ENCODE assay signal across 26 cellular contexts in the genomic region with DNA sequence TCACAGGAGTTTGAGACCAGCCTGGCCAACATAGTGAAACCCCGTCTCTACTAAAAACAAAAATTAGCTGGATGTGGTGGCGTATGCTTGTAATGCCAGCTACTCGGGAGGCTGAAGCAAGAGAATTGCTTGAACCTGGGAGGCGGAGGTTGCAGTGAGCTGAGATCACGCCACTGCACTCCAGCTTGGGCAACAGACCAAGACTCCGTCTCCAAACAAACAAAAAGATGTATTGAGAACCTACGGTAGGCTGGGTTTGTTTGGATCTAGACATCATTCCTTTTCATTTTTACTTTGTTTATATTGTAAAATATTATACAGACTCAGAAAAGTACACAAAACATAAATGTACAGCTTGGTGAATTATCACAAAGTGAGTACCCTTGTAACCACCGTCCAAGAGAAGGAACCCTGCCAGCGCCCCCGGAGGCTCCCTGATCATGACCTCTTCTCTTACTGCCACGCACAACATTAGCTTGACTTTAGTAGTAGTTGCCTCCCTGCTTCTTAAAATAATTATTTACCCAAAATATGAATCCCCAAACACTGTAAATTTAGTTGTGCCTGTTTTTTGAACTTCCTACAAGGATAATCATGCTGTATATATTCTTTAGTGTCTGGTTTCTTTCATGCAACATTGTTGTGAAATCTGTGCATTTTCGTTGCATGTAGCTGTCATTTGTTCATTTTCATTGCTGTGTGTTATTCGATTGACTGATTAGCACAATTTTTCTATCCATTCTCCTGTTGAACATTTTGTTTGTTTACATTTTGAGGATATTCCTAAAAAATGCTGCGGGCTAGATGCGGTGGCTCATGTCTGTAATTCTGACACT. TPM values are rescaled to one million over a fixed set of nuclear protein-coding genes. Genes with fewer than 3 reads are reported as not detected.
DNase-seq lines count a peak whose midpoint lies in the region; ATAC-seq, FAIRE-seq and TF ChIP-seq lines count a peak whose summit lies in the region.
"Had no signal": no experiment of that assay in that cellular context is flagged by ENCODE, and none has a peak within 500 bp of the region (broad histone marks: within the 10 kb centered on the region; RNA-seq: fewer than 3 reads in every experiment).

No MANE protein-coding gene starts in this region.

- peak overlapping the region; percentile 71; the same call in 1 of the 2 replicates for H3K4ac ChIP-seq in IMR-90 (ENCODE audit: low read depth, low read length)
- no peak overlapping the region for H3K4ac ChIP-seq in mesenchymal stem cell (ENCODE audit: low read depth in 1 of 2, low read length in 2 of 2)

- FAIRE-seq in RCC 7860 (lab: Jason Lieb, UNC): no peak
- FAIRE-seq: GM12878, GM19239, HTR-8/SVneo had no signal

- H3K4me2 ChIP-seq in IMR-90 (ENCODE audit: low read depth, low read length) (peak overlapping the region; percentile 39; the same call in 1 of the 2 replicates), mesenchymal stem cell (ENCODE audit: low read length, poor library complexity, severe bottlenecking) (no peak overlapping the region)
- H3K4me2 ChIP-seq: BLaER1 treated with 17β-estradiol and CSF1 and Interleukin-3, amounts not matched to agents 10 nM and 100 nM had no signal

- H2BK20ac ChIP-seq in IMR-90 (ENCODE audit: low read depth, low read length): 0 out of 2 replicates have a peak overlapping the region, but pooled peaks have one; percentile 15

- H3K27ac ChIP-seq in IMR-90 (ENCODE audit: insufficient read depth, low read length) (peak overlapping the region; percentile 72; the same call in 1 of the 2 replicates), caudate nucleus (ENCODE audit: low read depth, low read length) (peak overlapping the region; percentile 96), mesenchymal stem cell (ENCODE audit: low read length, poor library complexity, severe bottlenecking) (no peak overlapping the region), temporal lobe (ENCODE audit: low read depth, low read length) (peak overlapping the region; percentile 91), ovary (no peak overlapping the region)
- H3K27ac ChIP-seq: BLaER1 treated with 17β-estradiol and CSF1 and Interleukin-3, amounts not matched to agents 10 nM and 100 nM had no signal

- dilution Hi-C loops in IMR-90 (cut with HindIII; ENCODE audit: low sequenced_read_pairs, unreplicated experiment): no loop called here

- H3K56ac ChIP-seq in IMR-90 (ENCODE audit: extremely low read depth, insufficient read depth, low read length): no peak overlapping the region

- H3K4me1 ChIP-seq in IMR-90 (ENCODE audit: control insufficient read depth, insufficient read depth, low read length) (peaks cover 26% of the 10 kb centered on the region), mesenchymal stem cell (ENCODE audit: control insufficient read depth, insufficient read depth, low read depth, low read length) (peaks cover 6% of the 10 kb centered on the region), ovary (ENCODE audit: insufficient read depth) (peaks cover 4% of the 10 kb centered on the region)

- no peak overlapping the region for H3K4me3 ChIP-seq in IMR-90 (ENCODE audit: insufficient read depth, low read depth, low read length)
- no peak overlapping the region for H3K4me3 ChIP-seq in mesenchymal stem cell (ENCODE audit: insufficient read depth in 1 of 2, low read depth in 1 of 2, low read length in 2 of 2)
- no peak overlapping the region for H3K4me3 ChIP-seq in ovary
- H3K4me3 ChIP-seq: BLaER1 treated with 17β-estradiol and CSF1 and Interleukin-3, amounts not matched to agents 10 nM and 100 nM; GM12878; MG63 had no signal

- CTCF ChIA-PET in IMR-90 (lab: Yijun Ruan, JAX): interaction anchor here (0.6 kb wide), 1 partner anchor 28 kb away, joined by 3 read pairs; no protein-coding TSS in a partner anchor

- H3K4me3 Mint-ChIP-seq in natural killer cell: no peak overlapping the region
- H3K4me3 Mint-ChIP-seq: IgD-negative memory B cell had no signal

- peak; percentile 64 for ATAC-seq in IMR-90 (ENCODE audit: low read depth)
- ATAC-seq in natural killer cell: no peak
- ATAC-seq in HG02610 (IDR thresholded peaks at IDR 0.05; ENCODE audit: unreplicated experiment): no peak
- ATAC-seq: GM12878, HCT116 had no signal

- H3K36me3 ChIP-seq in IMR-90 (ENCODE audit: control insufficient read depth, insufficient read depth, low read length) (no peaks in the 10 kb centered on the region), mesenchymal stem cell (ENCODE audit: control insufficient read depth in 1 of 2, insufficient read depth in 2 of 2, low read depth in 1 of 2, low read length in 2 of 2) (peaks cover 0 to 3% of the 10 kb centered on the region in 2 experiments), ovary (no peaks in the 10 kb centered on the region)
- H3K36me3 ChIP-seq: BLaER1 treated with 17β-estradiol and CSF1 and Interleukin-3, amounts not matched to agents 10 nM and 100 nM; MG63 had no signal

- H3K9me3 Mint-ChIP-seq in natural killer cell: no peaks in the 10 kb centered on the region
- H3K9me3 Mint-ChIP-seq: CD8-positive, alpha-beta memory T cell; IgD-negative memory B cell had no signal

- peak; percentile 61 for DNase-seq in IMR-90
- DNase-seq in caudate nucleus (lab: John Stamatoyannopoulos, UW): no peak
- peak; percentile 58 for DNase-seq in mesenchymal stem cell
- no peak for DNase-seq in ovary
- no peak for DNase-seq in natural killer cell
- DNase-seq in RCC 7860 (ENCODE audit: low spot score): no peak
- DNase-seq: CD8-positive, alpha-beta memory T cell; DMS53; EL; GOT3; Kasumi-1; MG63; NCI-H1105; NCI-H2081; NCI-H510A; NCI-H82; RPMI8226; SIG-M5 had no signal

- peaks cover 59% of the 10 kb centered on the region for H4K20me1 ChIP-seq in IMR-90 (ENCODE audit: insufficient read depth, low read length)

- H2AK5ac ChIP-seq in IMR-90 (ENCODE audit: low read depth, low read length): no peak overlapping the region; the same call in 1 of the 2 replicates
- peak overlapping the region; percentile 54 for H2AK5ac ChIP-seq in mesenchymal stem cell (ENCODE audit: low read length, severe bottlenecking)

- H3K36me3 Mint-ChIP-seq in natural killer cell: no peaks in the 10 kb centered on the region
- H3K36me3 Mint-ChIP-seq: CD8-positive, alpha-beta memory T cell had no signal

- H2BK120ac ChIP-seq in IMR-90 (ENCODE audit: low read depth, low read length) (peak overlapping the region; percentile 32), mesenchymal stem cell (ENCODE audit: low read depth, low read length) (no peak overlapping the region)

- H2AFZ ChIP-seq in IMR-90 (replicated peaks; ENCODE audit: low read length, poor library complexity) (no peak overlapping the region), mesenchymal stem cell (ENCODE audit: low read depth, low read length) (no peak overlapping the region)

- H2BK15ac ChIP-seq in IMR-90 (ENCODE audit: low read depth, low read length): no peak overlapping the region
- H2BK15ac ChIP-seq in mesenchymal stem cell (ENCODE audit: low read depth, poor library complexity, severe bottlenecking): no peak overlapping the region

- no peak for TF ChIP-seq RAD21 in IMR-90 (IDR thresholded peaks at IDR 0.05; ENCODE audit: low read length)

- H3K4me1 Mint-ChIP-seq in natural killer cell: peaks cover 15 to 28% of the 10 kb centered on the region in 2 donors

- no peak overlapping the region for H3K9ac ChIP-seq in IMR-90 (ENCODE audit: low read depth, low read length)
- no peak overlapping the region for H3K9ac ChIP-seq in mesenchymal stem cell (ENCODE audit: low read length)
- H3K9ac ChIP-seq: BLaER1 treated with 17β-estradiol and CSF1 and Interleukin-3, amounts not matched to agents 10 nM and 100 nM had no signal

- peak overlapping the region; percentile 51; the same call in 1 of the 2 replicates for H3K23ac ChIP-seq in IMR-90 (ENCODE audit: low read depth, low read length)
- no peak overlapping the region for H3K23ac ChIP-seq in mesenchymal stem cell (ENCODE audit: low read length in 2 of 2)

- H3K9me1 ChIP-seq in IMR-90 (ENCODE audit: insufficient read depth, low read length): peaks cover 29% of the 10 kb centered on the region

- peak overlapping the region; percentile 32; the same call in 1 of the 2 replicates for H4K5ac ChIP-seq in IMR-90 (ENCODE audit: low read depth, low read length)

- H3K14ac ChIP-seq in IMR-90 (replicated peaks; ENCODE audit: low read depth, low read length): no peak overlapping the region
- no peak overlapping the region for H3K14ac ChIP-seq in mesenchymal stem cell (ENCODE audit: low read length in 2 of 2)

- no TSS peak for BruUV-seq in IMR-90 (replicated peaks; lab: Mats Ljungman, UMichigan)

- H3K18ac ChIP-seq in IMR-90 (ENCODE audit: low read depth, low read length) (peak overlapping the region; percentile 36), mesenchymal stem cell (ENCODE audit: low read depth in 1 of 2, low read length in 2 of 2) (no peak overlapping the region)

- no peak for TF ChIP-seq EP300 in ovary (IDR thresholded peaks at IDR 0.05)

- TF ChIP-seq POLR2A in IMR-90 (IDR thresholded peaks at IDR 0.05; ENCODE audit: low read depth, low read length): no peak
- TF ChIP-seq POLR2A in ovary (IDR thresholded peaks at IDR 0.05): no peak

- WGBS in IMR-90 (ENCODE audit: extremely low coverage in 2 of 2, insufficient read length in 1 of 2), 2 experiments: 100% methylated on average over 2 of the region's 15 CpGs; no CpG with 5 or more reads in 1 of the 2 experiments
- WGBS in mesenchymal stem cell: 91% methylated on average over 11 of the region's 15 CpGs
- WGBS in ovary, 3 donors: 67 to 80% (median 79%) methylated on average over 15 of the region's 15 CpGs

- H2BK5ac ChIP-seq in IMR-90 (ENCODE audit: low read depth, low read length, poor library complexity, severe bottlenecking): peak overlapping the region; percentile 35
- H2BK5ac ChIP-seq in mesenchymal stem cell (ENCODE audit: low read depth, low read length, poor library complexity, severe bottlenecking): no peak overlapping the region

- H4K91ac ChIP-seq in IMR-90 (ENCODE audit: insufficient read depth, low read depth, low read length): no peak overlapping the region; the same call in 1 of the 2 replicates
- H4K91ac ChIP-seq in mesenchymal stem cell (ENCODE audit: low read length): no peak overlapping the region

- no peak overlapping the region for H2AK9ac ChIP-seq in IMR-90 (replicated peaks; ENCODE audit: low read depth, low read length, poor library complexity)

- POLR2A ChIA-PET in IMR-90 (lab: Charles Lee; ENCODE audit: unreplicated experiment): no interaction called here

- in situ Hi-C loops in IMR-90 (cut with MboI; ENCODE audit: low sequenced_read_pairs): no loop called here

- no peak overlapping the region for H3K27ac Mint-ChIP-seq in natural killer cell
- H3K27ac Mint-ChIP-seq: IgD-negative memory B cell had no signal

- peaks cover 51 to 81% of the 10 kb centered on the region in 2 experiments for H3K79me1 ChIP-seq in IMR-90 (ENCODE audit: low read depth in 1 of 2, low read length in 2 of 2)
- H3K79me1 ChIP-seq in mesenchymal stem cell (replicated peaks; ENCODE audit: low read length, poor library complexity, severe bottlenecking): peaks cover 27% of the 10 kb centered on the region

- H3K9me3 ChIP-seq in IMR-90 (ENCODE audit: control insufficient read depth, insufficient read depth, low read length) (no peaks in the 10 kb centered on the region), mesenchymal stem cell (ENCODE audit: control insufficient read depth, low read length) (no peaks in the 10 kb centered on the region), ovary (no peaks in the 10 kb centered on the region)
- H3K9me3 ChIP-seq: BLaER1 treated with 17β-estradiol and CSF1 and Interleukin-3, amounts not matched to agents 10 nM and 100 nM; MG63 had no signal

- no peaks in the 10 kb centered on the region for H3K27me3 Mint-ChIP-seq in natural killer cell (ENCODE audit: low read depth in 2 of 2)
- H3K27me3 Mint-ChIP-seq: CD8-positive, alpha-beta memory T cell; IgD-negative memory B cell had no signal

- intact Hi-C loops in IMR-90 (cut with micrococcal nuclease) (no loop called here), ovary (cut with DNase I) (no loop called here), natural killer cell (cut with micrococcal nuclease) (no loop called here)

- no peak for TF ChIP-seq CTCF in IMR-90 (conservative IDR thresholded peaks at IDR 0.05; ENCODE audit: low read depth, low read length)
- no peak for TF ChIP-seq CTCF in ovary (IDR thresholded peaks at IDR 0.05)
- TF ChIP-seq CTCF in natural killer cell (IDR thresholded peaks at IDR 0.05): no peak

- H2BK12ac ChIP-seq in mesenchymal stem cell (ENCODE audit: low read length in 2 of 2): no peak overlapping the region

- H3K27me3 ChIP-seq in IMR-90 (ENCODE audit: control insufficient read depth, insufficient read depth, low read length) (no peaks in the 10 kb centered on the region), mesenchymal stem cell (ENCODE audit: control insufficient read depth in 1 of 2, insufficient read depth in 1 of 2, low read length in 2 of 2) (no peaks in the 10 kb centered on the region), ovary (no peaks in the 10 kb centered on the region)
- H3K27me3 ChIP-seq: BLaER1 treated with 17β-estradiol and CSF1 and Interleukin-3, amounts not matched to agents 10 nM and 100 nM; MG63 had no signal

- H4K8ac ChIP-seq in IMR-90 (ENCODE audit: low read depth in 2 of 2, low read length in 2 of 2) (no peak overlapping the region), mesenchymal stem cell (ENCODE audit: low read length) (no peak overlapping the region)

RNA-seq across cellular contexts. Expression of gene KSR1, which starts 56.5 kb away (rescaled TPM):
- total RNA-seq in IMR-90 (2012; rRNA removed): 8.9 and 12.5 TPM in 2 replicates
- 19.5 and 21.9 TPM in 2 replicates for polyA plus RNA-seq in IMR-90 (2012; rRNA removed)
- 12.2 and 18.8 TPM in 2 replicates for polyA plus RNA-seq in IMR-90 (2012; cell fraction: cytosol; rRNA removed)
- 83.2 and 123 TPM in 2 replicates for polyA plus RNA-seq in IMR-90 (2012; cell fraction: nucleus; rRNA removed; ENCODE audit: low replicate concordance)
- 20.6 TPM for polyA plus RNA-seq in mesenchymal stem cell (2013, experiment 1 of 2)
- polyA plus RNA-seq in mesenchymal stem cell (2013, experiment 2 of 2): 20.0 TPM
- 17.7 TPM for total RNA-seq in temporal lobe
- 10 to 100 TPM; 29.2 to 84.8 (median 39.5) TPM for total RNA-seq in ovary
- polyA plus RNA-seq in ovary: 10 to 100 TPM; 27.7 to 56.9 TPM
- 10 to 100 TPM; 46.4 to 63.1 (median 59.2) TPM for total RNA-seq in natural killer cell

Comparison
In these comparisons a context has a peak if more than half of its experiments do, and no peak if none do; other contexts are left out.
1. DNase-seq: peak in IMR-90 (single experiment) and mesenchymal stem cell (single experiment); none in caudate nucleus (0 of 61), ovary (0 of 5), natural killer cell (single experiment) and RCC 7860 (single experiment).
2. H3K27ac ChIP-seq: peak in IMR-90 (single experiment), caudate nucleus (single experiment) and temporal lobe (single experiment); none in mesenchymal stem cell (single experiment) and ovary (0 of 2).